1 cellular context compared by ENCODE assay signal in genomic region chr15:39639037-39639436, GRCh38.
TF ChIP-seq lines count a peak whose summit lies in the region.

No MANE protein-coding gene starts in this region.

TF ChIP-seq in HepG2, 621 proteins besides CTCF, POLR2A, EP300 and RAD21 (continued from another document and continues in another):
- TF ChIP-seq ZNF674 (CRISPR knock-in tag; IDR thresholded peaks at IDR 0.05; ENCODE audit: low read depth): no peak
- TF ChIP-seq ZNF740 (CRISPR knock-in tag; IDR thresholded peaks at IDR 0.05): no peak
- no peak for TF ChIP-seq SMAD1 (CRISPR knock-in tag; IDR thresholded peaks at IDR 0.05; ENCODE audit: borderline replicate concordance, low read depth)
- TF ChIP-seq GTF2F1 (IDR thresholded peaks at IDR 0.05; ENCODE audit: low read length): no peak
- no peak for TF ChIP-seq SIX1 (CRISPR knock-in tag; IDR thresholded peaks at IDR 0.05; ENCODE audit: borderline replicate concordance)
- TF ChIP-seq ZBTB8A (CRISPR knock-in tag; IDR thresholded peaks at IDR 0.05; ENCODE audit: borderline replicate concordance, low read depth): no peak
- TF ChIP-seq SOX6 (IDR thresholded peaks at IDR 0.05): no peak
- TF ChIP-seq SOX6 (CRISPR knock-in tag; IDR thresholded peaks at IDR 0.05): no peak
- no peak for TF ChIP-seq NR2F2 (IDR thresholded peaks at IDR 0.05; ENCODE audit: borderline replicate concordance, low read depth)
- TF ChIP-seq THAP9 (CRISPR knock-in tag; IDR thresholded peaks at IDR 0.05; ENCODE audit: borderline replicate concordance): no peak
- peak; percentile 45; the same call in 1 of the 2 replicates for TF ChIP-seq ZMYM4 (CRISPR knock-in tag; IDR thresholded peaks at IDR 0.05)
- no peak for TF ChIP-seq ZNF263 (CRISPR knock-in tag; IDR thresholded peaks at IDR 0.05)
- TF ChIP-seq JUND (CRISPR knock-in tag; IDR thresholded peaks at IDR 0.05): no peak
- no peak for TF ChIP-seq MYPOP (CRISPR knock-in tag; IDR thresholded peaks at IDR 0.05)
- TF ChIP-seq ZNF644 (CRISPR knock-in tag; IDR thresholded peaks at IDR 0.05; ENCODE audit: low read depth): peak; percentile 83
- TF ChIP-seq AHDC1 (CRISPR knock-in tag; IDR thresholded peaks at IDR 0.05; ENCODE audit: borderline replicate concordance): peak; percentile 64; the same call in 1 of the 2 replicates
- no peak for TF ChIP-seq ZMYM2 (CRISPR knock-in tag; IDR thresholded peaks at IDR 0.05)
- no peak for TF ChIP-seq WIZ (CRISPR knock-in tag; IDR thresholded peaks at IDR 0.05)
- no peak for TF ChIP-seq ZNF891 (CRISPR knock-in tag; IDR thresholded peaks at IDR 0.05)
- TF ChIP-seq KAT2B (IDR thresholded peaks at IDR 0.05; ENCODE audit: borderline replicate concordance, low read depth, low read length): no peak
- no peak for TF ChIP-seq ZNF816 (CRISPR knock-in tag; IDR thresholded peaks at IDR 0.05; ENCODE audit: borderline replicate concordance)
- TF ChIP-seq ZNF484 (CRISPR knock-in tag; IDR thresholded peaks at IDR 0.05; ENCODE audit: borderline replicate concordance, low read depth): no peak
- TF ChIP-seq TERF1 (CRISPR knock-in tag; IDR thresholded peaks at IDR 0.05): no peak
- no peak for TF ChIP-seq SRSF9 (IDR thresholded peaks at IDR 0.05; ENCODE audit: borderline replicate concordance, insufficient read depth, low read depth, low read length, poor library complexity, severe bottlenecking)
- TF ChIP-seq ZFX (CRISPR knock-in tag; IDR thresholded peaks at IDR 0.05; ENCODE audit: low read depth): 0 out of 2 replicates have a peak, but pooled peaks have one; percentile 20
- TF ChIP-seq, protein P1, sequence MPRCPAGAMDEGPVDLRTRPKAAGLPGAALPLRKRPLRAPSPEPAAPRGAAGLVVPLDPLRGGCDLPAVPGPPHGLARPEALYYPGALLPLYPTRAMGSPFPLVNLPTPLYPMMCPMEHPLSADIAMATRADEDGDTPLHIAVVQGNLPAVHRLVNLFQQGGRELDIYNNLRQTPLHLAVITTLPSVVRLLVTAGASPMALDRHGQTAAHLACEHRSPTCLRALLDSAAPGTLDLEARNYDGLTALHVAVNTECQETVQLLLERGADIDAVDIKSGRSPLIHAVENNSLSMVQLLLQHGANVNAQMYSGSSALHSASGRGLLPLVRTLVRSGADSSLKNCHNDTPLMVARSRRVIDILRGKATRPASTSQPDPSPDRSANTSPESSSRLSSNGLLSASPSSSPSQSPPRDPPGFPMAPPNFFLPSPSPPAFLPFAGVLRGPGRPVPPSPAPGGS (CRISPR knock-in tag; IDR thresholded peaks at IDR 0.05): no peak
- no peak for TF ChIP-seq ETV6 (CRISPR knock-in tag; conservative IDR thresholded peaks at IDR 0.05)
- no peak for TF ChIP-seq EED (CRISPR knock-in tag; IDR thresholded peaks at IDR 0.05)
- no peak for TF ChIP-seq ZNF598 (CRISPR knock-in tag; IDR thresholded peaks at IDR 0.05; ENCODE audit: borderline replicate concordance)
- TF ChIP-seq ZNF792 (CRISPR knock-in tag; IDR thresholded peaks at IDR 0.05): peak; percentile 95
- no peak for TF ChIP-seq ZNF550 (CRISPR knock-in tag; IDR thresholded peaks at IDR 0.05; ENCODE audit: borderline replicate concordance)
- TF ChIP-seq ZNF564 (CRISPR knock-in tag; IDR thresholded peaks at IDR 0.05): no peak
- TF ChIP-seq HDAC1 (CRISPR knock-in tag; IDR thresholded peaks at IDR 0.05): no peak
- no peak for TF ChIP-seq BRF2 (CRISPR knock-in tag; IDR thresholded peaks at IDR 0.05)
- TF ChIP-seq TAF1 (CRISPR knock-in tag; IDR thresholded peaks at IDR 0.05): no peak
- no peak for TF ChIP-seq ZNF33A (CRISPR knock-in tag; IDR thresholded peaks at IDR 0.05; ENCODE audit: borderline replicate concordance)
- no peak for TF ChIP-seq CENPT (CRISPR knock-in tag; IDR thresholded peaks at IDR 0.05; ENCODE audit: low read depth)
- no peak for TF ChIP-seq PRDM10 (CRISPR knock-in tag; IDR thresholded peaks at IDR 0.05; ENCODE audit: low read depth)
- TF ChIP-seq, protein P2, sequence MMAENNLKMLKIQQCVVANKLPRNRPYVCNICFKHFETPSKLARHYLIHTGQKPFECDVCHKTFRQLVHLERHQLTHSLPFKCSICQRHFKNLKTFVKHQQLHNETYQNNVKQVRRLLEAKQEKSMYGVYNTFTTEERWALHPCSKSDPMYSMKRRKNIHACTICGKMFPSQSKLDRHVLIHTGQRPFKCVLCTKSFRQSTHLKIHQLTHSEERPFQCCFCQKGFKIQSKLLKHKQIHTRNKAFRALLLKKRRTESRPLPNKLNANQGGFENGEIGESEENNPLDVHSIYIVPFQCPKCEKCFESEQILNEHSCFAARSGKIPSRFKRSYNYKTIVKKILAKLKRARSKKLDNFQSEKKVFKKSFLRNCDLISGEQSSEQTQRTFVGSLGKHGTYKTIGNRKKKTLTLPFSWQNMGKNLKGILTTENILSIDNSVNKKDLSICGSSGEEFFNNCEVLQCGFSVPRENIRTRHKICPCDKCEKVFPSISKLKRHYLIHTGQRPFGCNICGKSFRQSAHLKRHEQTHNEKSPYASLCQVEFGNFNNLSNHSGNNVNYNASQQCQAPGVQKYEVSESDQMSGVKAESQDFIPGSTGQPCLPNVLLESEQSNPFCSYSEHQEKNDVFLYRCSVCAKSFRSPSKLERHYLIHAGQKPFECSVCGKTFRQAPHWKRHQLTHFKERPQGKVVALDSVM (CRISPR knock-in tag; IDR thresholded peaks at IDR 0.05): no peak
- no peak for TF ChIP-seq ISL2 (CRISPR knock-in tag; IDR thresholded peaks at IDR 0.05)
- TF ChIP-seq CREM (IDR thresholded peaks at IDR 0.05): no peak
- TF ChIP-seq CREM (CRISPR knock-in tag; IDR thresholded peaks at IDR 0.05): no peak
